Comparison of ENCODE assay signal across 8 cellular contexts in the genomic region with DNA sequence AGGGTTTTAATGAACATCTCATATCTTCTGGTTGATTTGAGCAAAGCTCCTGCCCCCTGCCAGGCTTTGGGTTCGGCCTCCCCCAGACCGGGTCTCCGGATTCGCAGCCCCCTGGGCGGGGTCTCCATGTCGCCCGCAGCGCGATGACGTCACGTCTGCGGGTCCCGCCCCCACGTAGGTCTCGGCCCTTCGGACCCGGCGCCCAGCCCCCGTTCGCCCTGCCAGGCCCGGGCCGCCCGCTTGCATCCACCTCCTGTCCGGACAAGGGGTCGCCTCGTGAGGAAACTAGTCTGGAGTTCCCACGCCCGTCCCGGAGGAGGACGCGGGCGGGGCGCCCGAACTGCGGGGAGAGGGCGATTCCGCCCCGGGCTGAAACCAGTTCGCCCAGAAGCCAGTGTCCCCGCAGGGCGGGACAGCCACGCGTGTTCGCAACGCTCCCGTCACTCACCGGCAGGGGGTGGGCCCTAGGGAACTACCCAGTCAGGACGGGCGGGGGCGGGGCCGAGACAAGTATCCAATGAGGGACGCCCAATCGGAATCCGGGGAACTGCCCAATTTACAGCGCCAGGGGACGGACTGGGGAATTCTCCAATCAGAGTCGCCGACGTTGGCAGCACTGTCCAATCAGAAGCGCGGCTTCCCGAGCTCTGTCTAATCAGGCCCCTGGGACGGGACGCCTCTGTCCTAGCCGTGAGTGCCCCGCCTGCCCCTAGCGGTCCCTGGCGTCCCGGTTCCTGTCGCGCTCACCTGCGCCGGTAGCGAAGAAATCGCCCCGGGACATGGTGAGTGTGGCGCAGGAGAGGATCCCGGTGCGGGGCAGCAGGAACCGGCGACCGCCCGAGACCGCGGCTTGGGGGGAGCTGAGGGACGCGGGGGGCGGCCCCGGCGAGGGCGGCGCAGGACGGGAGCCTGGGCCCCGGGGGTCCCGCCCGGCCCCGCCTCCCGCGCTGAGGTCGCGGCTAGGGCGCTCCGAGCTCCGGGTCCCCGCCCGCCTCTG. TPM values are rescaled to one million over a fixed set of nuclear protein-coding genes. Genes with fewer than 3 reads are reported as not detected.
DNase-seq lines count a peak whose midpoint lies in the region; ATAC-seq lines count a peak whose summit lies in the region.

A gene (plus strand): TSS at position 682 of the 997 bp plus-strand sequence. CDS start 98 bp downstream, at position 780.

- no peak within 1 kb of the TSS for H2BK5ac ChIP-seq in mesenchymal stem cell (ENCODE audit: low read depth, low read length, poor library complexity, severe bottlenecking)

- H3K27ac ChIP-seq in mesenchymal stem cell (ENCODE audit: low read length, poor library complexity, severe bottlenecking), result peak within 1 kb of the TSS; percentile 84

- H3K4me1 ChIP-seq in endocrine pancreas (ENCODE audit: control insufficient read depth, insufficient read depth, low read length) (no peaks in the 10 kb centered on the region), mesenchymal stem cell (ENCODE audit: control insufficient read depth, insufficient read depth, low read depth, low read length) (peaks cover 8% of the 10 kb centered on the region)

- H4K8ac ChIP-seq in mesenchymal stem cell (ENCODE audit: low read length), result peak within 1 kb of the TSS; percentile 93

- no peak within 1 kb of the TSS for H2AK5ac ChIP-seq in mesenchymal stem cell (ENCODE audit: low read length, severe bottlenecking)

- H3K79me1 ChIP-seq in mesenchymal stem cell (replicated peaks; ENCODE audit: low read length, poor library complexity, severe bottlenecking), result peaks cover 22% of the 10 kb centered on the region

- H2AFZ ChIP-seq in mesenchymal stem cell (ENCODE audit: low read depth, low read length), result peak within 1 kb of the TSS; percentile 95

- H3K14ac ChIP-seq in mesenchymal stem cell (ENCODE audit: low read length in 2 of 2), result peak within 1 kb of the TSS in 1 of 2 experiments; percentile 75

- peak within 1 kb of the TSS; percentile 96 for H3K4me2 ChIP-seq in mesenchymal stem cell (ENCODE audit: low read length, poor library complexity, severe bottlenecking)

- H3K18ac ChIP-seq in mesenchymal stem cell (ENCODE audit: low read depth in 1 of 2, low read length in 2 of 2), result peak within 1 kb of the TSS; percentile 71 to 88

- H2BK120ac ChIP-seq in mesenchymal stem cell (ENCODE audit: low read depth, low read length), result peak within 1 kb of the TSS; percentile 59

- peak within 1 kb of the TSS; percentile 64 for H3K4me3 ChIP-seq in endocrine pancreas (ENCODE audit: control insufficient read depth, insufficient read depth, low read length)
- peak within 1 kb of the TSS; percentile 83 to 97 for H3K4me3 ChIP-seq in mesenchymal stem cell (ENCODE audit: insufficient read depth in 1 of 2, low read depth in 1 of 2, low read length in 2 of 2)

- peak within 1 kb of the TSS; percentile 91 for H3K9ac ChIP-seq in endocrine pancreas (ENCODE audit: control insufficient read depth, insufficient read depth, low read length)
- peak within 1 kb of the TSS; percentile 87 for H3K9ac ChIP-seq in mesenchymal stem cell (ENCODE audit: low read length)

- peaks cover 2% of the 10 kb centered on the region for H3K9me3 ChIP-seq in endocrine pancreas (ENCODE audit: control insufficient read depth, low read length)
- peaks cover 27% of the 10 kb centered on the region for H3K9me3 ChIP-seq in mesenchymal stem cell (ENCODE audit: control insufficient read depth, low read length)

- H2BK12ac ChIP-seq in mesenchymal stem cell (ENCODE audit: low read length in 2 of 2), result peak within 1 kb of the TSS in 1 of 2 experiments; percentile 19

- no peaks in the 10 kb centered on the region for H3K27me3 ChIP-seq in endocrine pancreas (ENCODE audit: control insufficient read depth, insufficient read depth, low read length)
- H3K27me3 ChIP-seq in mesenchymal stem cell (ENCODE audit: control insufficient read depth in 1 of 2, insufficient read depth in 1 of 2, low read length in 2 of 2), result no peaks in the 10 kb centered on the region

- H2BK15ac ChIP-seq in mesenchymal stem cell (ENCODE audit: low read depth, poor library complexity, severe bottlenecking), result peak within 1 kb of the TSS; percentile 15

- DNase-seq in COLO668 (lab: John Stamatoyannopoulos, UW; ENCODE audit: unreplicated experiment) (peak; percentile 97), HPDE6-E6E7 (ENCODE audit: extremely low spot score) (peak; percentile 99), NOMO-1 treated with dmso at 0.1 percent for 144 hours (lab: John Stamatoyannopoulos, UW; ENCODE audit: unreplicated experiment) (peak; percentile 96), mesenchymal stem cell (peak; percentile 99)
- peak; percentile 100 for DNase-seq in activated CD8-positive, alpha-beta memory T cell treated with anti-CD3 and anti-CD28 coated beads, Interleukin-2, amount 50 U/mL, for 1 hour (ENCODE audit: extremely low read depth)
- DNase-seq in stimulated activated CD8-positive, alpha-beta memory T cell treated with anti-CD3 and anti-CD28 coated beads, Interleukin-12 subunit alpha, Interleukin-12 subunit beta, amount 100 ng/mL, for 24 hours (ENCODE audit: extremely low read depth), result peak; percentile 96

- H3K36me3 ChIP-seq in endocrine pancreas (ENCODE audit: control insufficient read depth, insufficient read depth, low read length), result no peaks in the 10 kb centered on the region
- peaks cover 11 to 13% of the 10 kb centered on the region in 2 experiments for H3K36me3 ChIP-seq in mesenchymal stem cell (ENCODE audit: control insufficient read depth in 1 of 2, insufficient read depth in 2 of 2, low read depth in 1 of 2, low read length in 2 of 2)

- peak within 1 kb of the TSS; percentile 77 for H4K91ac ChIP-seq in mesenchymal stem cell (ENCODE audit: low read length)

- peak within 1 kb of the TSS in 1 of 2 experiments; percentile 87 for H3K23ac ChIP-seq in mesenchymal stem cell (ENCODE audit: low read length in 2 of 2)

- ATAC-seq in GM19463 (IDR thresholded peaks at IDR 0.05; ENCODE audit: unreplicated experiment), result peak; percentile 93

- peak within 1 kb of the TSS in 1 of 2 experiments; percentile 81 for H3K4ac ChIP-seq in mesenchymal stem cell (ENCODE audit: low read depth in 1 of 2, low read length in 2 of 2)

- under 1% methylated on average over 76 of the region's 106 CpGs for WGBS in mesenchymal stem cell

RNA-seq across cellular contexts. Expression of the gene that starts here (rescaled TPM):
- polyA plus RNA-seq in mesenchymal stem cell (2013, experiment 1 of 2), result 2.9 TPM
- polyA plus RNA-seq in mesenchymal stem cell (2013, experiment 2 of 2), result 3.0 TPM

Comparison
In these comparisons a context has a peak if more than half of its experiments do, and no peak if none do; other contexts are left out.
1. Peak in every context shown above with its lines: DNase-seq, ATAC-seq, H3K4me3 ChIP-seq and H3K27ac ChIP-seq.